In genomic region chr6:104527761-104528415, GRCh38 we compare ENCODE assay signal across 8 cellular contexts.
DNase-seq lines count a peak whose midpoint lies in the region; ATAC-seq and TF ChIP-seq lines count a peak whose summit lies in the region.

No MANE protein-coding gene starts in this region.

- H3K36me3 ChIP-seq in adipocyte (ENCODE audit: control insufficient read depth, insufficient read depth, low read length, severe bottlenecking): no peaks in the 10 kb centered on the region

- no peaks in the 10 kb centered on the region for H3K27me3 ChIP-seq in HL-60 (ENCODE audit: insufficient read depth, poor library complexity, severe bottlenecking)
- H3K27me3 ChIP-seq in adipocyte (replicated peaks; ENCODE audit: control insufficient read depth, insufficient read depth, low read length): no peaks in the 10 kb centered on the region

- TF ChIP-seq CTCF in HL-60 (IDR thresholded peaks at IDR 0.05; ENCODE audit: insufficient read depth, low read length): peak; percentile 26

- DNase-seq in AML-193 (lab: John Stamatoyannopoulos, UW) (peak; percentile 25 to 37), HL-60 (ENCODE audit: low read depth in 1 of 2, low spot score in 1 of 2) (peak in 1 of 2 experiments; percentile 6), adipocyte (ENCODE audit: low read depth) (peak; percentile 44), left colon (peak in 1 of 2 donors; percentile 54), NK-92 (lab: John Stamatoyannopoulos, UW; ENCODE audit: unreplicated experiment) (no peak), NCI-H2081 (lab: John Stamatoyannopoulos, UW) (no peak)

- peak; percentile 72 for ATAC-seq in left colon
- no peak for ATAC-seq in HG03520 (IDR thresholded peaks at IDR 0.05; ENCODE audit: unreplicated experiment)
- no peak for ATAC-seq in GM18873 (IDR thresholded peaks at IDR 0.05; ENCODE audit: low FRiP score, unreplicated experiment)

- intact Hi-C loops in left colon (cut with DNase I, micrococcal nuclease): loop anchor here in 1 of 2 donors (5.0 kb wide), 1 partner anchor 244 kb away; no protein-coding TSS in a partner anchor

- H3K9me3 ChIP-seq in adipocyte (ENCODE audit: control insufficient read depth, low read length): no peaks in the 10 kb centered on the region

- H3K9ac ChIP-seq in adipocyte (ENCODE audit: low read length): peak overlapping the region; percentile 64

- H3K4me3 ChIP-seq in HL-60 (replicated peaks; ENCODE audit: insufficient read depth, low read length) (no peak overlapping the region), adipocyte (ENCODE audit: low read length) (no peak overlapping the region)

- peaks cover 60% of the 10 kb centered on the region for H3K4me1 ChIP-seq in adipocyte (ENCODE audit: control insufficient read depth, insufficient read depth, low read length)

- no peak overlapping the region for H3K27ac ChIP-seq in HL-60 (replicated peaks)

Comparison
In these comparisons a context has a peak if more than half of its experiments do, and no peak if none do; other contexts are left out.
1. DNase-seq: peak in AML-193 (2 of 2) and adipocyte (single experiment); none in NK-92 (single experiment) and NCI-H2081 (0 of 2).